ENCODE assay signal across 11 cellular contexts in the genomic region with DNA sequence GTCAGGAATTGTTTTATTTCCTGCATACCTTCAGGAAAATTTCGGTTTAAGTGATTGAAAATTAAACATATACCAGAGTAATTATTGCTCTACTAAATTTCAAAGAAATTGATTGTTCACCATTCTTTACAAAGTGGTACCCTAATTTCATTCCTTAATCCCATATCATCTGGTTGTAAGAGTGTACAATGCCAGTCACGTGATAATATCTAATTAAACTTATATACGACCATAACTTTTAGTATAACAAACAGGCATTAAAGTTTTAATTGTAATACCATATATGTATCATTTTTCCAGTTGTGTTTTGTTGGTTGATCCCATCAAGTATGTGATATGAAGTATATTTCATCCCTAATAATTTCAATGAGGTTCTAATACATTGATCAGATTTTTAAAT.
"Had no signal": no experiment of that assay in that cellular context is flagged by ENCODE, and none has a peak within 500 bp of the region (broad histone marks: within the 10 kb centered on the region; RNA-seq: fewer than 3 reads in every experiment).

No MANE protein-coding gene starts in this region.

- H2AFZ ChIP-seq: GM23248, GM23338 had no signal

- FAIRE-seq: H1, H54 had no signal

- H3K36me3 ChIP-seq: HAP-1 had no signal

- H3K9me3 ChIP-seq: HAP-1 had no signal

- H3K4me1 ChIP-seq: HAP-1 had no signal

- H3K4me3 ChIP-seq: GM23248, GM23338, HAP-1 had no signal

- H3K4me2 ChIP-seq: GM23338 had no signal

- DNase-seq: GM23248, GOT3, H7, H9, HCEC 1CT, HFFc6 had no signal

- ATAC-seq: GM23338, HCT116 had no signal

- H3K9ac ChIP-seq: GM23248 had no signal

- H3K27ac ChIP-seq: GM23248 had no signal
